1 cellular context compared by ENCODE assay signal in the genomic region with DNA sequence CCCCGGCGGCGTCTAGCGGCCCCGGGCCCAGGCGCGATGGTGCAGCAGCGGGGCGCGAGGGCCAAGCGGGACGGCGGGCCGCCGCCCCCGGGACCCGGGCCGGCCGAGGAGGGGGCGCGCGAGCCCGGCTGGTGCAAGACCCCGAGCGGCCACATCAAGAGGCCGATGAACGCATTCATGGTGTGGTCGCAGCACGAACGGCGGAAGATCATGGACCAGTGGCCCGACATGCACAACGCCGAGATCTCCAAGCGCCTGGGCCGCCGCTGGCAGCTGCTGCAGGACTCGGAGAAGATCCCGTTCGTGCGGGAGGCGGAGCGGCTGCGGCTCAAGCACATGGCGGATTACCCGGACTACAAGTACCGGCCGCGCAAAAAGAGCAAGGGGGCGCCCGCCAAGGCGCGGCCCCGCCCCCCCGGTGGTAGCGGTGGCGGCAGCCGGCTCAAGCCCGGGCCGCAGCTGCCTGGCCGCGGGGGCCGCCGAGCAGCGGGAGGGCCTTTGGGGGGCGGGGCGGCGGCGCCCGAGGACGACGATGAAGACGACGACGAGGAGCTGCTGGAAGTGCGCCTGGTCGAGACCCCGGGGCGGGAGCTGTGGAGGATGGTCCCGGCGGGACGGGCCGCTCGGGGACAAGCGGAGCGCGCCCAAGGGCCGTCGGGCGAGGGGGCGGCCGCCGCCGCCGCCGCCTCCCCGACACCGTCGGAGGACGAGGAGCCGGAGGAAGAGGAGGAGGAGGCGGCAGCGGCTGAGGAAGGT.
A peak's percentile ranks its signal among the peaks of the same experiment; 100 is the strongest.
TF ChIP-seq lines count a peak whose summit lies in the region.

No MANE protein-coding gene starts in this region.

TF ChIP-seq in HepG2, 621 proteins besides CTCF, POLR2A, EP300 and RAD21 (continued from another document and continues in another):
- TF ChIP-seq ZNF556 (CRISPR knock-in tag; IDR thresholded peaks at IDR 0.05; ENCODE audit: borderline replicate concordance), result no peak
- no peak for TF ChIP-seq ZNF891 (CRISPR knock-in tag; IDR thresholded peaks at IDR 0.05)
- no peak for TF ChIP-seq ZNF644 (CRISPR knock-in tag; IDR thresholded peaks at IDR 0.05; ENCODE audit: low read depth)
- no peak for TF ChIP-seq SMARCE1 (IDR thresholded peaks at IDR 0.05; ENCODE audit: borderline replicate concordance)
- TF ChIP-seq ZNF746 (CRISPR knock-in tag; IDR thresholded peaks at IDR 0.05), result 0 out of 2 replicates have a peak, but pooled peaks have one; percentile 41
- TF ChIP-seq ZNF34 (CRISPR knock-in tag; IDR thresholded peaks at IDR 0.05; ENCODE audit: borderline replicate concordance), result no peak
- no peak for TF ChIP-seq ZBTB38 (CRISPR knock-in tag; IDR thresholded peaks at IDR 0.05)
- TF ChIP-seq ZNF142 (CRISPR knock-in tag; IDR thresholded peaks at IDR 0.05), result no peak; the same call in 1 of the 2 replicates
- no peak for TF ChIP-seq ETS1 (CRISPR knock-in tag; IDR thresholded peaks at IDR 0.05)
- TF ChIP-seq FOXK1 (CRISPR knock-in tag; IDR thresholded peaks at IDR 0.05; ENCODE audit: borderline replicate concordance, low read depth), result no peak
- 0 out of 2 replicates have a peak, but pooled peaks have one; percentile 6 for TF ChIP-seq KLF6 (CRISPR knock-in tag; IDR thresholded peaks at IDR 0.05)
- TF ChIP-seq FOXK2 (IDR thresholded peaks at IDR 0.05), result no peak
- TF ChIP-seq GATA4 (IDR thresholded peaks at IDR 0.05; ENCODE audit: borderline replicate concordance, low read depth), result no peak
- peak; percentile 14; the same call in 1 of the 2 replicates for TF ChIP-seq YEATS4 (CRISPR knock-in tag; IDR thresholded peaks at IDR 0.05; ENCODE audit: borderline replicate concordance)
- no peak for TF ChIP-seq NR2F6 (IDR thresholded peaks at IDR 0.05)
- TF ChIP-seq NR2F6 (CRISPR knock-in tag; IDR thresholded peaks at IDR 0.05), result no peak; the same call in 1 of the 2 replicates
- TF ChIP-seq HES4 (CRISPR knock-in tag; IDR thresholded peaks at IDR 0.05; ENCODE audit: borderline replicate concordance), result peak; percentile 16; the same call in 1 of the 2 replicates
- no peak for TF ChIP-seq TEAD3 (CRISPR knock-in tag; optimal IDR thresholded peaks at IDR 0.05; ENCODE audit: borderline replicate concordance)
- no peak for TF ChIP-seq KLF11 (CRISPR knock-in tag; IDR thresholded peaks at IDR 0.05)
- TF ChIP-seq, protein P1, sequence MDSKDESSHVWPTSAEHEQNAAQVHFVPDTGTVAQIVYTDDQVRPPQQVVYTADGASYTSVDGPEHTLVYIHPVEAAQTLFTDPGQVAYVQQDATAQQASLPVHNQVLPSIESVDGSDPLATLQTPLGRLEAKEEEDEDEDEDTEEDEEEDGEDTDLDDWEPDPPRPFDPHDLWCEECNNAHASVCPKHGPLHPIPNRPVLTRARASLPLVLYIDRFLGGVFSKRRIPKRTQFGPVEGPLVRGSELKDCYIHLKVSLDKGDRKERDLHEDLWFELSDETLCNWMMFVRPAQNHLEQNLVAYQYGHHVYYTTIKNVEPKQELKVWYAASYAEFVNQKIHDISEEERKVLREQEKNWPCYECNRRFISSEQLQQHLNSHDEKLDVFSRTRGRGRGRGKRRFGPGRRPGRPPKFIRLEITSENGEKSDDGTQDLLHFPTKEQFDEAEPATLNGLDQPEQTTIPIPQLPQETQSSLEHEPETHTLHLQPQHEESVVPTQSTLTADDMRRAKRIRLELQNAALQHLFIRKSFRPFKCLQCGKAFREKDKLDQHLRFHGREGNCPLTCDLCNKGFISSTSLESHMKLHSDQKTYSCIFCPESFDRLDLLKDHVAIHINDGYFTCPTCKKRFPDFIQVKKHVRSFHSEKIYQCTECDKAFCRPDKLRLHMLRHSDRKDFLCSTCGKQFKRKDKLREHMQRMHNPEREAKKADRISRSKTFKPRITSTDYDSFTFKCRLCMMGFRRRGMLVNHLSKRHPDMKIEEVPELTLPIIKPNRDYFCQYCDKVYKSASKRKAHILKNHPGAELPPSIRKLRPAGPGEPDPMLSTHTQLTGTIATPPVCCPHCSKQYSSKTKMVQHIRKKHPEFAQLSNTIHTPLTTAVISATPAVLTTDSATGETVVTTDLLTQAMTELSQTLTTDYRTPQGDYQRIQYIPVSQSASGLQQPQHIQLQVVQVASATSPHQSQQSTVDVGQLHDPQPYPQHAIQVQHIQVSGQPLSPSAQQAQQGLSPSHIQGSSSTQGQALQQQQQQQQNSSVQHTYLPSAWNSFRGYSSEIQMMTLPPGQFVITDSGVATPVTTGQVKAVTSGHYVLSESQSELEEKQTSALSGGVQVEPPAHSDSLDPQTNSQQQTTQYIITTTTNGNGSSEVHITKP (CRISPR knock-in tag; IDR thresholded peaks at IDR 0.05; ENCODE audit: low read depth), result no peak
- peak; percentile 54 for TF ChIP-seq TAF1 (CRISPR knock-in tag; IDR thresholded peaks at IDR 0.05)
- TF ChIP-seq ZNF547 (CRISPR knock-in tag; IDR thresholded peaks at IDR 0.05), result no peak
- no peak for TF ChIP-seq ZNF3 (CRISPR knock-in tag; IDR thresholded peaks at IDR 0.05)
- TF ChIP-seq, protein P2, sequence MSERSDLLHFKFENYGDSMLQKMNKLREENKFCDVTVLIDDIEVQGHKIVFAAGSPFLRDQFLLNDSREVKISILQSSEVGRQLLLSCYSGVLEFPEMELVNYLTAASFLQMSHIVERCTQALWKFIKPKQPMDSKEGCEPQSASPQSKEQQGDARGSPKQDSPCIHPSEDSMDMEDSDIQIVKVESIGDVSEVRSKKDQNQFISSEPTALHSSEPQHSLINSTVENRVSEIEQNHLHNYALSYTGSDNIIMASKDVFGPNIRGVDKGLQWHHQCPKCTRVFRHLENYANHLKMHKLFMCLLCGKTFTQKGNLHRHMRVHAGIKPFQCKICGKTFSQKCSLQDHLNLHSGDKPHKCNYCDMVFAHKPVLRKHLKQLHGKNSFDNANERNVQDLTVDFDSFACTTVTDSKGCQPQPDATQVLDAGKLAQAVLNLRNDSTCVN (CRISPR knock-in tag; IDR thresholded peaks at IDR 0.05; ENCODE audit: borderline replicate concordance), result no peak
- TF ChIP-seq ATF3 (CRISPR knock-in tag; IDR thresholded peaks at IDR 0.05), result no peak; the same call in 1 of the 2 replicates
- TF ChIP-seq, protein P3, sequence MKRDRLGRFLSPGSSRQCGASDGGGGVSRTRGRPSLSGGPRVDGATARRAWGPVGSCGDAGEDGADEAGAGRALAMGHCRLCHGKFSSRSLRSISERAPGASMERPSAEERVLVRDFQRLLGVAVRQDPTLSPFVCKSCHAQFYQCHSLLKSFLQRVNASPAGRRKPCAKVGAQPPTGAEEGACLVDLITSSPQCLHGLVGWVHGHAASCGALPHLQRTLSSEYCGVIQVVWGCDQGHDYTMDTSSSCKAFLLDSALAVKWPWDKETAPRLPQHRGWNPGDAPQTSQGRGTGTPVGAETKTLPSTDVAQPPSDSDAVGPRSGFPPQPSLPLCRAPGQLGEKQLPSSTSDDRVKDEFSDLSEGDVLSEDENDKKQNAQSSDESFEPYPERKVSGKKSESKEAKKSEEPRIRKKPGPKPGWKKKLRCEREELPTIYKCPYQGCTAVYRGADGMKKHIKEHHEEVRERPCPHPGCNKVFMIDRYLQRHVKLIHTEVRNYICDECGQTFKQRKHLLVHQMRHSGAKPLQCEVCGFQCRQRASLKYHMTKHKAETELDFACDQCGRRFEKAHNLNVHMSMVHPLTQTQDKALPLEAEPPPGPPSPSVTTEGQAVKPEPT (CRISPR knock-in tag; IDR thresholded peaks at IDR 0.05; ENCODE audit: low read depth), result no peak
- no peak for TF ChIP-seq SOX5 (CRISPR knock-in tag; IDR thresholded peaks at IDR 0.05; ENCODE audit: borderline replicate concordance)
- no peak for TF ChIP-seq MIER2 (CRISPR knock-in tag; IDR thresholded peaks at IDR 0.05)
- no peak for TF ChIP-seq ZFX (CRISPR knock-in tag; IDR thresholded peaks at IDR 0.05; ENCODE audit: low read depth)
- no peak; the same call in 1 of the 2 replicates for TF ChIP-seq ZSCAN31 (CRISPR knock-in tag; IDR thresholded peaks at IDR 0.05; ENCODE audit: low read depth)
- TF ChIP-seq, protein P4, sequence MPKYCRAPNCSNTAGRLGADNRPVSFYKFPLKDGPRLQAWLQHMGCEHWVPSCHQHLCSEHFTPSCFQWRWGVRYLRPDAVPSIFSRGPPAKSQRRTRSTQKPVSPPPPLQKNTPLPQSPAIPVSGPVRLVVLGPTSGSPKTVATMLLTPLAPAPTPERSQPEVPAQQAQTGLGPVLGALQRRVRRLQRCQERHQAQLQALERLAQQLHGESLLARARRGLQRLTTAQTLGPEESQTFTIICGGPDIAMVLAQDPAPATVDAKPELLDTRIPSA (CRISPR knock-in tag; IDR thresholded peaks at IDR 0.05; ENCODE audit: borderline replicate concordance), result no peak
- TF ChIP-seq MTF2 (CRISPR knock-in tag; IDR thresholded peaks at IDR 0.05; ENCODE audit: borderline replicate concordance), result no peak
- TF ChIP-seq, protein P5, sequence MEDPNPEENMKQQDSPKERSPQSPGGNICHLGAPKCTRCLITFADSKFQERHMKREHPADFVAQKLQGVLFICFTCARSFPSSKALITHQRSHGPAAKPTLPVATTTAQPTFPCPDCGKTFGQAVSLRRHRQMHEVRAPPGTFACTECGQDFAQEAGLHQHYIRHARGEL (CRISPR knock-in tag; IDR thresholded peaks at IDR 0.05), result no peak
- TF ChIP-seq IKZF4 (CRISPR knock-in tag; IDR thresholded peaks at IDR 0.05; ENCODE audit: borderline replicate concordance, low read depth, not compliant biosample characterization), result no peak
- no peak for TF ChIP-seq ELF3 (CRISPR knock-in tag; IDR thresholded peaks at IDR 0.05)
- no peak for TF ChIP-seq MIXL1 (CRISPR knock-in tag; IDR thresholded peaks at IDR 0.05)
- no peak for TF ChIP-seq ZNF180 (CRISPR knock-in tag; IDR thresholded peaks at IDR 0.05; ENCODE audit: borderline replicate concordance, low read depth)
- no peak for TF ChIP-seq ZNF143 (CRISPR knock-in tag; IDR thresholded peaks at IDR 0.05)
- no peak for TF ChIP-seq TRIM24 (CRISPR knock-in tag; IDR thresholded peaks at IDR 0.05)
- TF ChIP-seq, protein P6, sequence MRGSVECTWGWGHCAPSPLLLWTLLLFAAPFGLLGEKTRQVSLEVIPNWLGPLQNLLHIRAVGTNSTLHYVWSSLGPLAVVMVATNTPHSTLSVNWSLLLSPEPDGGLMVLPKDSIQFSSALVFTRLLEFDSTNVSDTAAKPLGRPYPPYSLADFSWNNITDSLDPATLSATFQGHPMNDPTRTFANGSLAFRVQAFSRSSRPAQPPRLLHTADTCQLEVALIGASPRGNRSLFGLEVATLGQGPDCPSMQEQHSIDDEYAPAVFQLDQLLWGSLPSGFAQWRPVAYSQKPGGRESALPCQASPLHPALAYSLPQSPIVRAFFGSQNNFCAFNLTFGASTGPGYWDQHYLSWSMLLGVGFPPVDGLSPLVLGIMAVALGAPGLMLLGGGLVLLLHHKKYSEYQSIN (CRISPR knock-in tag; IDR thresholded peaks at IDR 0.05; ENCODE audit: borderline replicate concordance), result no peak
